Comparison of ENCODE assay signal across 16 cellular contexts in the genomic region with DNA sequence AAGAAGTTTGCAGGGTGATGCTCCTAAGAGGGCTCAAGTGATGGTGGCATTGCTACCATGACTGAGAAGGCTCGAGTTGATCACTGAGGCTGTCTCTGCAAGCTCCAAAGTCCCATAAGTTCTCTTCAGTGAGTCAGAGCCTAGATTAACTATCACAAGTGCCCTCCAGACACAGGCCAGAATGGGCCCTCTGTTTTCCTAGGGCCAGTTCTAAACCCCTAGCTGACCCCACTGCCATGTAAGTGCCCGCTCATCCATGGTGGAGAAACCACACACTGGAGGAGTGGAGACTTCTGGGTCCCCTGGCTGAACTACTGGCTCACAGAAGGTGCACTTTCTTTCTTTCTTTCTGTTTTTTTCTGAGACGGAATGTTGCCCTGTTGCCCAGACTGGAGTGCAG.
A peak's percentile ranks its signal among the peaks of the same experiment; 100 is the strongest.
DNase-seq lines count a peak whose midpoint lies in the region; ATAC-seq, FAIRE-seq and TF ChIP-seq lines count a peak whose summit lies in the region.
"Had no signal": no experiment of that assay in that cellular context is flagged by ENCODE, and none has a peak within 500 bp of the region (broad histone marks: within the 10 kb centered on the region; RNA-seq: fewer than 3 reads in every experiment).

No MANE protein-coding gene starts in this region.

- no peak for DNase-seq in Karpas-422
- DNase-seq in H1 (ENCODE audit: low read depth in 1 of 2, low spot score in 2 of 2) = no peak
- DNase-seq in kidney tubule cell (ENCODE audit: low spot score) = peak; percentile 21
- peak; percentile 74 for DNase-seq in renal cortical epithelial cell (ENCODE audit: low read depth)
- no peak for DNase-seq in effector CD8-positive, alpha-beta T cell (lab: John Stamatoyannopoulos, UW)
- DNase-seq in activated CD4-positive, alpha-beta T cell treated with anti-CD3 and anti-CD28 coated beads for 1 hour = no peak
- DNase-seq in hepatocyte (ENCODE audit: low spot score) = no peak
- DNase-seq: 8988T; Calu3; CD4-positive, alpha-beta memory T cell; DMS79 treated with DMSO at 0.1 percent for 48 hours; GF-D8; GOT3; H9 had no signal

- H4K91ac ChIP-seq in H1 (replicated peaks; ENCODE audit: insufficient read length, low read length) = peak overlapping the region; percentile 7

- peaks cover 53% of the 10 kb centered on the region for H3K4me1 ChIP-seq in Karpas-422 (ENCODE audit: low read length)
- peaks cover 8 to 22% (median 18%) of the 10 kb centered on the region in 4 experiments for H3K4me1 ChIP-seq in H1 (replicated peaks in 1 of 4; ENCODE audit: control insufficient read depth in 3 of 4, insufficient read depth in 4 of 4, low read length in 3 of 4)
- H3K4me1 ChIP-seq in hepatocyte (ENCODE audit: insufficient read depth) = peaks cover 17% of the 10 kb centered on the region

- H3K18ac ChIP-seq in H1 (ENCODE audit: extremely low read depth, low read length) = 0 out of 2 replicates have a peak overlapping the region, but pooled peaks have one; percentile 51

- H2AFZ ChIP-seq in Karpas-422 (ENCODE audit: low read length) (peak overlapping the region; percentile 32; the same call in 1 of the 2 replicates), H1 (ENCODE audit: low read length) (no peak overlapping the region), hepatocyte (no peak overlapping the region)

- H2BK120ac ChIP-seq in H1 (replicated peaks; ENCODE audit: low read depth, low read length) = no peak overlapping the region

- POLR2A ChIA-PET in H1 (lab: Charles Lee; ENCODE audit: partially characterized antibody) = no interaction called here

- H3K36me3 ChIP-seq in Karpas-422 (ENCODE audit: insufficient read depth, low read length) (no peaks in the 10 kb centered on the region), H1 (ENCODE audit: control insufficient read depth in 2 of 4, insufficient read depth in 4 of 4, low read length in 3 of 4) (no peaks in the 10 kb centered on the region), hepatocyte (replicated peaks; ENCODE audit: insufficient read depth, low read depth) (no peaks in the 10 kb centered on the region)
- H3K36me3 ChIP-seq: BLaER1 had no signal

- H2BK12ac ChIP-seq in H1 (ENCODE audit: low read depth, low read length) = no peak overlapping the region

- ATAC-seq in HG03135 (IDR thresholded peaks at IDR 0.05; ENCODE audit: unreplicated experiment) = no peak

- H2BK15ac ChIP-seq in H1 (ENCODE audit: low read length) = no peak overlapping the region

- TF ChIP-seq POLR2A in H1 (IDR thresholded peaks at IDR 0.05; ENCODE audit: control extremely low read depth in 1 of 2, low read depth in 2 of 2, low read length in 2 of 2) = no peak

- H3K9ac ChIP-seq in Karpas-422 (ENCODE audit: low read length) (peak overlapping the region; percentile 35; the same call in 1 of the 2 replicates), H1 (replicated peaks in 1 of 4; ENCODE audit: extremely low read depth in 1 of 4, low read depth in 3 of 4, low read length in 3 of 4) (no peak overlapping the region)
- H3K9ac ChIP-seq: BLaER1 had no signal

- TF ChIP-seq EP300 in H1 (IDR thresholded peaks at IDR 0.05; ENCODE audit: borderline replicate concordance in 1 of 2, low read depth in 2 of 2, low read length in 2 of 2) = no peak

- FAIRE-seq in H1 (lab: Jason Lieb, UNC) = no peak

- H3K27ac ChIP-seq in Karpas-422 (ENCODE audit: low read length) (peak overlapping the region; percentile 20; the same call in 1 of the 2 replicates), H1 (ENCODE audit: low read depth, low read length) (no peak overlapping the region), hepatocyte (no peak overlapping the region)
- H3K27ac ChIP-seq: BLaER1 had no signal

- no peaks in the 10 kb centered on the region for H3K23me2 ChIP-seq in H1 (ENCODE audit: low read depth, low read length)

- no peak for TF ChIP-seq CTCF in H1 (IDR thresholded peaks at IDR 0.05; ENCODE audit: control extremely low read depth in 1 of 3, insufficient read depth in 1 of 3, low read depth in 1 of 3, low read length in 3 of 3)
- no peak for TF ChIP-seq CTCF in hepatocyte (IDR thresholded peaks at IDR 0.05; ENCODE audit: poor library complexity)

- H3K14ac ChIP-seq in H1 (ENCODE audit: insufficient read length) = no peak overlapping the region

- H3K9me2 ChIP-seq in Karpas-422 (replicated peaks; ENCODE audit: insufficient read depth, low read length) = no peaks in the 10 kb centered on the region
- no peaks in the 10 kb centered on the region for H3K9me2 ChIP-seq in hepatocyte (replicated peaks; ENCODE audit: insufficient read depth)

- no peak overlapping the region for H3K23ac ChIP-seq in H1 (ENCODE audit: insufficient read length)

- no peak overlapping the region for H2BK5ac ChIP-seq in H1 (ENCODE audit: low read depth, low read length)

- no peak for TF ChIP-seq RAD21 in H1 (IDR thresholded peaks at IDR 0.05 in 1 of 2, conservative IDR thresholded peaks at IDR 0.05 in 1 of 2; ENCODE audit: low read depth in 2 of 2, low read length in 2 of 2)

- no peak overlapping the region; the same call in 1 of the 2 replicates for H4K8ac ChIP-seq in H1 (ENCODE audit: extremely low read depth, insufficient read depth, low read length)

- no peak overlapping the region for H4K5ac ChIP-seq in H1 (ENCODE audit: insufficient read length, low read depth, low read length)

- H3K4me3 ChIP-seq in Karpas-422 (ENCODE audit: low read length) (no peak overlapping the region), H1 (ENCODE audit: extremely low read depth in 1 of 4, insufficient read depth in 2 of 4, low read depth in 3 of 4, low read length in 4 of 4) (no peak overlapping the region), hepatocyte (no peak overlapping the region)
- H3K4me3 ChIP-seq: BLaER1 had no signal

- no peak overlapping the region for H3K56ac ChIP-seq in H1 (replicated peaks; ENCODE audit: insufficient read length, low read depth, low read length)

- H3K27me3 ChIP-seq in Karpas-422 (ENCODE audit: low read length) = no peaks in the 10 kb centered on the region
- no peaks in the 10 kb centered on the region; a peak in 1 of 7 replicates for H3K27me3 ChIP-seq in H1 (replicated peaks in 1 of 4; ENCODE audit: control insufficient read depth in 3 of 4, extremely low read depth in 1 of 4, insufficient read depth in 3 of 4, low read length in 3 of 4)
- H3K27me3 ChIP-seq in hepatocyte = no peaks in the 10 kb centered on the region
- H3K27me3 ChIP-seq: BLaER1 had no signal

- no peak overlapping the region for H2BK20ac ChIP-seq in H1 (ENCODE audit: low read length)

- H4K20me1 ChIP-seq in Karpas-422 (ENCODE audit: insufficient read depth, low read depth, low read length) (no peaks in the 10 kb centered on the region), H1 (replicated peaks in 1 of 2; ENCODE audit: control insufficient read depth in 1 of 2, insufficient read depth in 2 of 2, low read length in 2 of 2) (no peaks in the 10 kb centered on the region), hepatocyte (ENCODE audit: insufficient read depth, poor library complexity, severe bottlenecking) (no peaks in the 10 kb centered on the region)
- H4K20me1 ChIP-seq: BLaER1 had no signal

- H3K79me2 ChIP-seq in Karpas-422 (ENCODE audit: low read length) = no peaks in the 10 kb centered on the region
- no peaks in the 10 kb centered on the region for H3K79me2 ChIP-seq in H1 (ENCODE audit: control insufficient read depth in 1 of 2, insufficient read depth in 2 of 2, low read length in 2 of 2)
- H3K79me2 ChIP-seq in hepatocyte = no peaks in the 10 kb centered on the region

- H3K9me3 ChIP-seq in Karpas-422 (ENCODE audit: low read length) (no peaks in the 10 kb centered on the region; the same call in 1 of the 2 replicates), H1 (ENCODE audit: insufficient read depth in 2 of 2, low read depth in 1 of 2, low read length in 1 of 2) (no peaks in the 10 kb centered on the region), hepatocyte (ENCODE audit: low read depth) (no peaks in the 10 kb centered on the region)
- H3K9me3 ChIP-seq: BLaER1 had no signal

- H2AK5ac ChIP-seq in H1 (ENCODE audit: low read depth, low read length) = no peak overlapping the region

- 98% methylated on average over 3 of the region's 3 CpGs; no CpG with 5 or more reads in 1 of the 2 experiments for WGBS in H1 (ENCODE audit: extremely low coverage in 1 of 2, insufficient coverage in 1 of 2, insufficient read length in 1 of 2, insufficient replicate concordance in 2 of 2, low coverage in 1 of 2, low lambda C conversion rate in 2 of 2, missing lambda C conversion rate in 1 of 2), 2 experiments
- WGBS in hepatocyte (ENCODE audit: low lambda C conversion rate, missing lambda C conversion rate) = 96% methylated on average over 3 of the region's 3 CpGs

- no peak overlapping the region for H3K4ac ChIP-seq in H1 (replicated peaks; ENCODE audit: insufficient read length, low read depth, low read length)

- no peaks in the 10 kb centered on the region for H3K79me1 ChIP-seq in H1 (ENCODE audit: low read depth, low read length)

- H3K4me2 ChIP-seq in Karpas-422 (ENCODE audit: low read depth, low read length, poor library complexity, severe bottlenecking) (peak overlapping the region; percentile 51), H1 (ENCODE audit: insufficient read depth in 1 of 2, low read depth in 2 of 2, low read length in 2 of 2) (no peak overlapping the region), hepatocyte (no peak overlapping the region)
- H3K4me2 ChIP-seq: BLaER1 had no signal

- CTCF ChIA-PET in H1 (lab: Charles Lee; ENCODE audit: partially characterized antibody) = interaction anchor here (1.4 to 1.5 kb wide), 2 partner anchors 9 to 35 kb away, joined by 3 to 4 read pairs; no protein-coding TSS in a partner anchor

TF ChIP-seq in H1, 55 proteins besides CTCF, POLR2A, EP300 and RAD21 (continues in another document):
- TF ChIP-seq MAFK (IDR thresholded peaks at IDR 0.05; ENCODE audit: low read depth, low read length) = no peak
- no peak for TF ChIP-seq SP4 (IDR thresholded peaks at IDR 0.05; ENCODE audit: low read length)
- TF ChIP-seq TAF7 (optimal IDR thresholded peaks at IDR 0.05; ENCODE audit: borderline replicate concordance, low read depth, low read length) = no peak
- TF ChIP-seq TEAD4 (IDR thresholded peaks at IDR 0.05; ENCODE audit: low read depth, low read length) = no peak
- TF ChIP-seq ZNF274 (IDR thresholded peaks at IDR 0.05; ENCODE audit: borderline replicate concordance, extremely low read depth, low read length) = no peak
- no peak for TF ChIP-seq CBX5 (IDR thresholded peaks at IDR 0.05; ENCODE audit: low read depth, low read length)
- TF ChIP-seq SIX5 (IDR thresholded peaks at IDR 0.05; ENCODE audit: low read depth, low read length) = no peak

Comparison
In these comparisons a context has a peak if more than half of its experiments do, and no peak if none do; other contexts are left out.
1. DNase-seq: peak in kidney tubule cell (single experiment) and renal cortical epithelial cell (single experiment); none in Karpas-422 (single experiment), H1 (0 of 2), effector CD8-positive, alpha-beta T cell (single experiment), activated CD4-positive, alpha-beta T cell treated with anti-CD3 and anti-CD28 coated beads for 1 hour (single experiment) and hepatocyte (single experiment).